21 cellular contexts compared by ENCODE assay signal in genomic region chr10:88840104-88840503, GRCh38. TPM values are rescaled to one million over a fixed set of nuclear protein-coding genes. Genes with fewer than 3 reads are reported as not detected.
"Had no signal": no experiment of that assay in that cellular context is flagged by ENCODE, and none has a peak within 500 bp of the region (broad histone marks: within the 10 kb centered on the region; RNA-seq: fewer than 3 reads in every experiment).

No MANE protein-coding gene starts in this region.

- H3K36me3 ChIP-seq: esophagus squamous epithelium, neural progenitor cell, tibial nerve, vagina had no signal

- H3K9me3 ChIP-seq: esophagus squamous epithelium, tibial nerve, vagina had no signal

- H3K4me3 ChIP-seq: esophagus squamous epithelium, lung, neural progenitor cell, tibial nerve, vagina had no signal

- H3K27me3 ChIP-seq: esophagus squamous epithelium, tibial nerve, vagina had no signal

- DNase-seq: activated CD4-positive, alpha-beta T cell treated with anti-CD3 and anti-CD28 coated beads, Interleukin-2, amount 50 U/mL, for 1 hour; activated CD4-positive, CD25-positive, alpha-beta regulatory T cell; activated naive CD8-positive, alpha-beta T cell treated with anti-CD3 and anti-CD28 coated beads, Interleukin-2, amount 10 ng/mL, durations not matched to agents 7 days and 5 days; anterior cingulate cortex; esophagus squamous epithelium; glutamatergic neuron; naive B cell; retina; stimulated activated CD4-positive, alpha-beta T cell treated with anti-CD3 and anti-CD28 coated beads, Interleukin-15, amount 100 ng/mL, for 24 hours; stimulated activated CD4-positive, alpha-beta T cell treated with anti-CD3 and anti-CD28 coated beads, Interleukin-4, amount 100 ng/mL, for 1 hour; stimulated activated naive CD4-positive, alpha-beta T cell; substantia nigra; SW 1271 had no signal

- H3K4me1 ChIP-seq: neural progenitor cell, vagina had no signal

- H3K9ac ChIP-seq: neural progenitor cell had no signal

RNA-seq across cellular contexts. Expression of gene ANKRD22, which starts 11.5 kb away (rescaled TPM):
- total RNA-seq: activated naive CD8-positive, alpha-beta T cell treated with anti-CD3 and anti-CD28 coated beads, Interleukin-2, amount 10 ng/mL, durations not matched to agents 7 days and 5 days; fibroblast of villous mesenchyme; skeletal muscle tissue; tibial nerve had no signal

RNA-seq across cellular contexts. Expression of gene LIPM, which starts 37.6 kb away (rescaled TPM):
- total RNA-seq: activated CD8-positive, alpha-beta memory T cell treated with anti-CD3 and anti-CD28 coated beads for 36 hours; activated naive CD8-positive, alpha-beta T cell treated with anti-CD3 and anti-CD28 coated beads, Interleukin-2, amount 10 ng/mL, durations not matched to agents 7 days and 5 days; activated T-helper 1 cell treated with anti-CD3 and anti-CD28 coated beads, Interleukin-12 subunit alpha, Interleukin-12 subunit beta, Interleukin-2, Interleukin-4 antibody, amounts not matched to agents 30 ng/mL and 10 ng/mL and 1 ng/mL, durations not matched to agents 14 hours and 24 hours and 36 hours; esophagus squamous epithelium; fibroblast of villous mesenchyme; lung; tibial nerve; vagina had no signal
